8 cellular contexts compared by ENCODE assay signal in genomic region chr11:94543695-94544581, GRCh38. TPM values are rescaled to one million over a fixed set of nuclear protein-coding genes. Genes with fewer than 3 reads are reported as not detected.
DNase-seq lines count a peak whose midpoint lies in the region; ATAC-seq and TF ChIP-seq lines count a peak whose summit lies in the region.

FUT4 (plus strand) TSS chr11:94543921; CDS start chr11:94544134, 213 bp downstream.

- TF ChIP-seq POLR2A in transverse colon (IDR thresholded peaks at IDR 0.05), result peak; percentile 89

- H3K9me2 ChIP-seq in GM23338 (ENCODE audit: insufficient read depth), result no peaks in the 10 kb centered on the region

- H3K9me3 Mint-ChIP-seq in GM23338, result peaks cover 2% of the 10 kb centered on the region; the same call in 2 of the 3 replicates
- H3K9me3 Mint-ChIP-seq in activated naive CD8-positive, alpha-beta T cell treated with anti-CD3 and anti-CD28 coated beads for 36 hours, result no peaks in the 10 kb centered on the region

- H4K20me1 ChIP-seq in GM23338 (replicated peaks; ENCODE audit: insufficient read depth), result peaks cover 13% of the 10 kb centered on the region

- no peaks in the 10 kb centered on the region for H3K36me3 Mint-ChIP-seq in GM23338 (ENCODE audit: low read depth)
- H3K36me3 Mint-ChIP-seq in activated naive CD8-positive, alpha-beta T cell treated with anti-CD3 and anti-CD28 coated beads for 36 hours, result peaks cover 15% of the 10 kb centered on the region

- ATAC-seq in GM23338 (peak; percentile 85), SK-N-SH treated with all-trans-retinoic acid at 6 μM for 48 hours (peak; percentile 92), Right ventricle myocardium inferior (peak; percentile 96)

- H3K9ac ChIP-seq in parathyroid adenoma, result no peak within 1 kb of the TSS

- TF ChIP-seq CTCF in GM23338 (conservative IDR thresholded peaks at IDR 0.05; ENCODE audit: low read depth in 2 of 2), result no peak
- no peak for TF ChIP-seq CTCF in parathyroid adenoma (IDR thresholded peaks at IDR 0.05)
- TF ChIP-seq CTCF in transverse colon (IDR thresholded peaks at IDR 0.05), result peak in 1 of 5 experiments; percentile 24

- H3K27me3 ChIP-seq in GM23338 (ENCODE audit: insufficient read depth) (peaks cover 58% of the 10 kb centered on the region), parathyroid adenoma (ENCODE audit: control insufficient read depth, insufficient read depth, low read length) (no peaks in the 10 kb centered on the region), transverse colon (no peaks in the 10 kb centered on the region)

- H3K4me3 ChIP-seq in GM23338 (peak within 1 kb of the TSS; percentile 83), parathyroid adenoma (ENCODE audit: low read depth, low read length) (peak within 1 kb of the TSS; percentile 56), transverse colon (peak within 1 kb of the TSS; percentile 61 to 87 (median 76))

- H3K36me3 ChIP-seq in GM23338 (ENCODE audit: insufficient read depth), result no peaks in the 10 kb centered on the region
- H3K36me3 ChIP-seq in parathyroid adenoma (ENCODE audit: control insufficient read depth, insufficient read depth, low read length), result no peaks in the 10 kb centered on the region
- H3K36me3 ChIP-seq in transverse colon, result no peaks in the 10 kb centered on the region

- intact Hi-C loops in Right ventricle myocardium inferior (cut with DNase I), result no loop called here
- intact Hi-C loops in transverse colon (cut with DNase I; ENCODE audit: low total_unique reads), result no loop called here

- peak within 1 kb of the TSS; percentile 92 for H3K4me3 Mint-ChIP-seq in GM23338
- H3K4me3 Mint-ChIP-seq in activated naive CD8-positive, alpha-beta T cell treated with anti-CD3 and anti-CD28 coated beads for 36 hours, result peak within 1 kb of the TSS; percentile 98

- H3K4me1 Mint-ChIP-seq in GM23338, result peaks cover 22% of the 10 kb centered on the region
- peaks cover 40% of the 10 kb centered on the region for H3K4me1 Mint-ChIP-seq in activated naive CD8-positive, alpha-beta T cell treated with anti-CD3 and anti-CD28 coated beads for 36 hours

- H3K9me3 ChIP-seq in parathyroid adenoma (ENCODE audit: control insufficient read depth, low read length) (no peaks in the 10 kb centered on the region), transverse colon (no peaks in the 10 kb centered on the region)

- peaks cover 9% of the 10 kb centered on the region; the same call in 1 of the 2 replicates for H3F3A ChIP-seq in GM23338 (replicated peaks; ENCODE audit: low read depth)

- peak; percentile 81 for DNase-seq in GDM1 (lab: John Stamatoyannopoulos, UW)
- DNase-seq in GM23338 (ENCODE audit: low spot score), result peak; percentile 94
- DNase-seq in Kasumi-1 (lab: John Stamatoyannopoulos, UW), result peak; percentile 80 to 86
- DNase-seq in activated naive CD8-positive, alpha-beta T cell treated with anti-CD3 and anti-CD28 coated beads for 36 hours, result peak; percentile 81
- DNase-seq in Right ventricle myocardium inferior (ENCODE audit: missing footprints), result peak; percentile 95
- DNase-seq in transverse colon, result peak; percentile 95

- H3K27me3 Mint-ChIP-seq in GM23338 (ENCODE audit: insufficient read depth, low read depth, poor library complexity), result peaks cover 35% of the 10 kb centered on the region
- no peaks in the 10 kb centered on the region for H3K27me3 Mint-ChIP-seq in activated naive CD8-positive, alpha-beta T cell treated with anti-CD3 and anti-CD28 coated beads for 36 hours

- peak within 1 kb of the TSS; percentile 82; the same call in 1 of the 2 replicates for H3K27ac ChIP-seq in GM23338 (ENCODE audit: low read depth)
- H3K27ac ChIP-seq in parathyroid adenoma, result peak within 1 kb of the TSS; percentile 90
- peak within 1 kb of the TSS; percentile 96 to 97 (median 97) for H3K27ac ChIP-seq in transverse colon

- H3K4me2 ChIP-seq in GM23338, result peak within 1 kb of the TSS; percentile 95
- peak within 1 kb of the TSS; percentile 70 for H3K4me2 ChIP-seq in parathyroid adenoma (ENCODE audit: low read length)

- in situ Hi-C loops in transverse colon (cut with MboI; ENCODE audit: low pct_ligation_motif_present in 1 of 4, low pct_unique_long_range_greater_than_20kb in 1 of 4, low sequenced_read_pairs in 3 of 4), result no loop called here

- WGBS in transverse colon (ENCODE audit: low coverage in 1 of 2), 2 donors, result 1% methylated on average over 69 of the region's 101 CpGs; no CpG with 5 or more reads in 1 of the 2 donors

- H2AFZ ChIP-seq in GM23338, result peak within 1 kb of the TSS; percentile 82
- H2AFZ ChIP-seq in parathyroid adenoma, result peak within 1 kb of the TSS; percentile 99

- no peak for TF ChIP-seq EP300 in transverse colon (IDR thresholded peaks at IDR 0.05; ENCODE audit: low read depth)

- peaks cover 5% of the 10 kb centered on the region for H3K79me2 ChIP-seq in GM23338 (replicated peaks; ENCODE audit: insufficient read depth)
- H3K79me2 ChIP-seq in parathyroid adenoma, result no peaks in the 10 kb centered on the region

- H3K4me1 ChIP-seq in GM23338 (ENCODE audit: insufficient read depth) (peaks cover 20% of the 10 kb centered on the region), parathyroid adenoma (no peaks in the 10 kb centered on the region), transverse colon (peaks cover 0 to 82% (median 51%) of the 10 kb centered on the region in 4 donors)

- H3K27ac Mint-ChIP-seq in GM23338, result peak within 1 kb of the TSS; percentile 81; the same call in 1 of the 2 replicates
- H3K27ac Mint-ChIP-seq in activated naive CD8-positive, alpha-beta T cell treated with anti-CD3 and anti-CD28 coated beads for 36 hours, result peak within 1 kb of the TSS; percentile 100

TF ChIP-seq in GM23338, 12 proteins besides CTCF, POLR2A, EP300 and RAD21 (continues in another document):
- no peak for TF ChIP-seq ETS1 (IDR thresholded peaks at IDR 0.05)
- TF ChIP-seq ZNF331 (CRISPR knock-in tag; IDR thresholded peaks at IDR 0.05; ENCODE audit: low read depth), result no peak
- peak; percentile 59 for TF ChIP-seq CREB1 (CRISPR knock-in tag; IDR thresholded peaks at IDR 0.05; ENCODE audit: low read depth)
- TF ChIP-seq STAT1 (IDR thresholded peaks at IDR 0.05; ENCODE audit: unreplicated experiment), result no peak
- TF ChIP-seq POLR2AphosphoS5 (IDR thresholded peaks at IDR 0.05; ENCODE audit: low read depth), result peak; percentile 52; the same call in 1 of the 2 replicates
- no peak for TF ChIP-seq EZH2 (IDR thresholded peaks at IDR 0.05; ENCODE audit: low read depth, unreplicated experiment)

TF ChIP-seq in SK-N-SH treated with all-trans-retinoic acid at 6 μM for 48 hours, 23 proteins besides CTCF, POLR2A, EP300 and RAD21:
- TF ChIP-seq, protein P1, sequence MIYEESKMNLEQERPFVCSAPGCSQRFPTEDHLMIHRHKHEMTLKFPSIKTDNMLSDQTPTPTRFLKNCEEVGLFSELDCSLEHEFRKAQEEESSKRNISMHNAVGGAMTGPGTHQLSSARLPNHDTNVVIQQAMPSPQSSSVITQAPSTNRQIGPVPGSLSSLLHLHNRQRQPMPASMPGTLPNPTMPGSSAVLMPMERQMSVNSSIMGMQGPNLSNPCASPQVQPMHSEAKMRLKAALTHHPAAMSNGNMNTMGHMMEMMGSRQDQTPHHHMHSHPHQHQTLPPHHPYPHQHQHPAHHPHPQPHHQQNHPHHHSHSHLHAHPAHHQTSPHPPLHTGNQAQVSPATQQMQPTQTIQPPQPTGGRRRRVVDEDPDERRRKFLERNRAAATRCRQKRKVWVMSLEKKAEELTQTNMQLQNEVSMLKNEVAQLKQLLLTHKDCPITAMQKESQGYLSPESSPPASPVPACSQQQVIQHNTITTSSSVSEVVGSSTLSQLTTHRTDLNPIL (CRISPR knock-in tag; IDR thresholded peaks at IDR 0.05; ENCODE audit: low read depth), result no peak
- no peak for TF ChIP-seq PPARA (CRISPR knock-in tag; IDR thresholded peaks at IDR 0.05; ENCODE audit: borderline replicate concordance)

RNA-seq across cellular contexts. Expression of gene FUT4, which starts in this region (rescaled TPM):
- total RNA-seq in GM23338 (2014; rRNA removed; shearing (Covaris generic)), result 6.5 and 7.4 TPM in 2 replicates
- 2.3 and 2.4 TPM in 2 replicates for polyA plus RNA-seq in GM23338 (2016; fragmentation: Nextera tagmentation; extraction: Ambion mirVana)
- 1 to 10 TPM; 5.9 to 6.2 TPM for total RNA-seq in activated naive CD8-positive, alpha-beta T cell treated with anti-CD3 and anti-CD28 coated beads for 36 hours
- total RNA-seq in Right ventricle myocardium inferior, result 1.3 TPM
- 10 to 100 TPM; 14.9 to 39.0 (median 22.4) TPM for total RNA-seq in transverse colon

Comparison
In these comparisons a context has a peak if more than half of its experiments do, and no peak if none do; other contexts are left out.
1. Peak in every context shown above with its lines: DNase-seq, ATAC-seq, H3K4me3 ChIP-seq and H3K27ac ChIP-seq.